Comparison of ENCODE assay signal across 19 cellular contexts in genomic region chr16:84292032-84292431, GRCh38. TPM values are rescaled to one million over a fixed set of nuclear protein-coding genes. Genes with fewer than 3 reads are reported as not detected.
A peak's percentile ranks its signal among the peaks of the same experiment; 100 is the strongest.
DNase-seq lines count a peak whose midpoint lies in the region; ATAC-seq and TF ChIP-seq lines count a peak whose summit lies in the region.
"Had no signal": no experiment of that assay in that cellular context is flagged by ENCODE, and none has a peak within 500 bp of the region (broad histone marks: within the 10 kb centered on the region; RNA-seq: fewer than 3 reads in every experiment).

No MANE protein-coding gene starts in this region.

- H3K4me3 ChIP-seq in esophagus muscularis mucosa (no peak overlapping the region), dorsolateral prefrontal cortex (no peak overlapping the region), lower lobe of right lung (no peak overlapping the region)
- H3K4me3 ChIP-seq: ascending aorta, pancreas, testis had no signal

- H3K27me3 ChIP-seq in esophagus muscularis mucosa (peaks cover 0 to 52% (median 0%) of the 10 kb centered on the region in 4 donors), dorsolateral prefrontal cortex (no peaks in the 10 kb centered on the region), lower lobe of right lung (ENCODE audit: low read depth) (peaks cover 6% of the 10 kb centered on the region)
- H3K27me3 ChIP-seq: ascending aorta, testis had no signal

- no peak for TF ChIP-seq CTCF in natural killer cell (IDR thresholded peaks at IDR 0.05)
- no peak for TF ChIP-seq CTCF in esophagus muscularis mucosa (IDR thresholded peaks at IDR 0.05)
- no peak for TF ChIP-seq CTCF in dorsolateral prefrontal cortex (IDR thresholded peaks at IDR 0.05 in 54 of 56, conservative IDR thresholded peaks at IDR 0.05 in 2 of 56; ENCODE audit: low read depth in 1 of 56, partially characterized antibody in 56 of 56)
- TF ChIP-seq CTCF in lower lobe of right lung (IDR thresholded peaks at IDR 0.05) = no peak

- H3K4me3 Mint-ChIP-seq in natural killer cell treated with Interleukin-12 subunit alpha and Interleukin-12 subunit beta and Interleukin-15 and Interleukin-18, amount 100 ng/mL, for 72 hours = no peak overlapping the region
- no peak overlapping the region for H3K4me3 Mint-ChIP-seq in natural killer cell
- H3K4me3 Mint-ChIP-seq: activated CD4-positive, alpha-beta memory T cell treated with anti-CD3 and anti-CD28 coated beads for 36 hours; immature natural killer cell had no signal

- intact Hi-C loops in natural killer cell (cut with micrococcal nuclease) = no loop called here
- intact Hi-C loops in esophagus muscularis mucosa (cut with DNase I) = no loop called here
- intact Hi-C loops in dorsolateral prefrontal cortex (cut with DNase I) = no loop called here
- intact Hi-C loops in lower lobe of right lung (cut with DNase I) = no loop called here

- peak overlapping the region; percentile 5 to 37 (median 11) for H3K27ac ChIP-seq in esophagus muscularis mucosa (replicated peaks in 1 of 4)
- H3K27ac ChIP-seq in dorsolateral prefrontal cortex = no peak overlapping the region
- H3K27ac ChIP-seq in lower lobe of right lung = no peak overlapping the region
- H3K27ac ChIP-seq: ascending aorta, pancreas had no signal

- no peak for TF ChIP-seq EP300 in esophagus muscularis mucosa (IDR thresholded peaks at IDR 0.05)

- H3K27me3 Mint-ChIP-seq in natural killer cell treated with Interleukin-12 subunit alpha and Interleukin-12 subunit beta and Interleukin-15 and Interleukin-18, amount 100 ng/mL, for 72 hours = peaks cover 32 to 49% of the 10 kb centered on the region in 2 donors
- H3K27me3 Mint-ChIP-seq in natural killer cell (ENCODE audit: low read depth in 2 of 2) = peaks cover 34 to 42% of the 10 kb centered on the region in 2 donors

- peak; percentile 58 for DNase-seq in natural killer cell treated with Interleukin-12 subunit alpha and Interleukin-12 subunit beta and Interleukin-15 and Interleukin-18, amount 100 ng/mL, for 72 hours (ENCODE audit: low spot score)
- DNase-seq in natural killer cell = no peak
- peak; percentile 89 for DNase-seq in NCI-H345 (lab: John Stamatoyannopoulos, UW)
- no peak for DNase-seq in esophagus muscularis mucosa (ENCODE audit: extremely low spot score)
- DNase-seq in dorsolateral prefrontal cortex = no peak
- no peak for DNase-seq in NCI-H524 treated with DMSO at 0.1 percent for 48 hours (lab: John Stamatoyannopoulos, UW)
- no peak for DNase-seq in lower lobe of right lung
- no peak for DNase-seq in superior temporal gyrus (ENCODE audit: extremely low spot score)
- DNase-seq: activated CD4-positive, alpha-beta memory T cell treated with anti-CD3 and anti-CD28 coated beads for 36 hours; effector CD4-positive, alpha-beta T cell; foreskin fibroblast; immature natural killer cell; pancreas; stimulated activated CD4-positive, alpha-beta T cell treated with anti-CD3 and anti-CD28 coated beads, Interleukin-12 subunit alpha, Interleukin-12 subunit beta, amount 100 ng/mL, for 4 hours; T-helper 9 cell; testis had no signal

- no peak for TF ChIP-seq POLR2A in esophagus muscularis mucosa (IDR thresholded peaks at IDR 0.05; ENCODE audit: low read depth)

- WGBS in esophagus muscularis mucosa = 48% methylated on average over 9 of the region's 10 CpGs

- H3K4me1 Mint-ChIP-seq in natural killer cell treated with Interleukin-12 subunit alpha and Interleukin-12 subunit beta and Interleukin-15 and Interleukin-18, amount 100 ng/mL, for 72 hours (ENCODE audit: low read depth in 2 of 2) = no peaks in the 10 kb centered on the region
- peaks cover 0 to 9% of the 10 kb centered on the region in 2 donors for H3K4me1 Mint-ChIP-seq in natural killer cell

- no peaks in the 10 kb centered on the region for H3K36me3 Mint-ChIP-seq in natural killer cell treated with Interleukin-12 subunit alpha and Interleukin-12 subunit beta and Interleukin-15 and Interleukin-18, amount 100 ng/mL, for 72 hours
- no peaks in the 10 kb centered on the region for H3K36me3 Mint-ChIP-seq in natural killer cell
- H3K36me3 Mint-ChIP-seq: activated CD4-positive, alpha-beta memory T cell treated with anti-CD3 and anti-CD28 coated beads for 36 hours; immature natural killer cell had no signal

- no peaks in the 10 kb centered on the region for H3K36me3 ChIP-seq in esophagus muscularis mucosa
- H3K36me3 ChIP-seq in lower lobe of right lung = no peaks in the 10 kb centered on the region
- H3K36me3 ChIP-seq: ascending aorta, pancreas had no signal

- peak in 1 of 2 donors; percentile 4 for ATAC-seq in natural killer cell treated with Interleukin-12 subunit alpha and Interleukin-12 subunit beta and Interleukin-15 and Interleukin-18, amount 100 ng/mL, for 72 hours
- ATAC-seq in natural killer cell (no peak), lower lobe of right lung (no peak)
- ATAC-seq: pancreas had no signal

- no peaks in the 10 kb centered on the region for H3K9me3 Mint-ChIP-seq in natural killer cell treated with Interleukin-12 subunit alpha and Interleukin-12 subunit beta and Interleukin-15 and Interleukin-18, amount 100 ng/mL, for 72 hours
- H3K9me3 Mint-ChIP-seq in natural killer cell = no peaks in the 10 kb centered on the region
- H3K9me3 Mint-ChIP-seq: activated CD4-positive, alpha-beta memory T cell treated with anti-CD3 and anti-CD28 coated beads for 36 hours; activated T-helper 2 cell treated with anti-CD3 and anti-CD28 coated beads, Interferon-gamma antibody, Interleukin-2, Interleukin-4, amounts not matched to agents 10 μg/mL and 5 μg/mL and 100 μg/mL, durations not matched to agents 14 hours and 24 hours and 36 hours; immature natural killer cell had no signal

- H3K9me3 ChIP-seq in esophagus muscularis mucosa = peaks cover 0 to 5% (median 0%) of the 10 kb centered on the region in 4 donors
- H3K9me3 ChIP-seq in lower lobe of right lung = no peaks in the 10 kb centered on the region
- H3K9me3 ChIP-seq: ascending aorta, pancreas, testis had no signal

- no peak overlapping the region for H3K27ac Mint-ChIP-seq in natural killer cell treated with Interleukin-12 subunit alpha and Interleukin-12 subunit beta and Interleukin-15 and Interleukin-18, amount 100 ng/mL, for 72 hours
- H3K27ac Mint-ChIP-seq in natural killer cell = no peak overlapping the region
- H3K27ac Mint-ChIP-seq: activated CD4-positive, alpha-beta memory T cell treated with anti-CD3 and anti-CD28 coated beads for 36 hours; activated T-helper 2 cell treated with anti-CD3 and anti-CD28 coated beads, Interferon-gamma antibody, Interleukin-2, Interleukin-4, amounts not matched to agents 10 μg/mL and 5 μg/mL and 100 μg/mL, durations not matched to agents 14 hours and 24 hours and 36 hours; immature natural killer cell had no signal

- H3K4me1 ChIP-seq in esophagus muscularis mucosa (peaks cover 16 to 44% (median 24%) of the 10 kb centered on the region in 4 donors), lower lobe of right lung (peaks cover 21% of the 10 kb centered on the region)
- H3K4me1 ChIP-seq: pancreas had no signal

RNA-seq across cellular contexts. Expression of gene WFDC1, which starts 2.6 kb away (rescaled TPM):
- total RNA-seq in natural killer cell treated with Interleukin-12 subunit alpha and Interleukin-12 subunit beta and Interleukin-15 and Interleukin-18, amount 100 ng/mL, for 72 hours = not detected
- total RNA-seq in natural killer cell (not detected), esophagus muscularis mucosa (10 to 100 TPM in 2 of 4 donors, 1 to 10 TPM in 2; 4.6 to 29.9 (median 15.6) TPM), dorsolateral prefrontal cortex (10 to 100 TPM in 85 of 120 experiments, 1 to 10 TPM in 35; 5.3 to 25.3 (median 11.9) TPM), lower lobe of right lung (18.0 TPM)
- total RNA-seq: activated CD4-positive, alpha-beta memory T cell treated with anti-CD3 and anti-CD28 coated beads for 36 hours; activated T-helper 2 cell treated with anti-CD3 and anti-CD28 coated beads, Interferon-gamma antibody, Interleukin-2, Interleukin-4, amounts not matched to agents 10 μg/mL and 5 μg/mL and 100 μg/mL, durations not matched to agents 14 hours and 24 hours and 36 hours; RPMI7951 had no signal

RNA-seq across cellular contexts. Expression of gene KCNG4, which starts 52.2 kb away (rescaled TPM):
- total RNA-seq in natural killer cell treated with Interleukin-12 subunit alpha and Interleukin-12 subunit beta and Interleukin-15 and Interleukin-18, amount 100 ng/mL, for 72 hours = not detected
- total RNA-seq in natural killer cell (not detected), esophagus muscularis mucosa (not detected), dorsolateral prefrontal cortex (1 to 10 TPM in 16 of 120 experiments, under 1 TPM in 99, not detected in 5; 0.10 to 2.3 (median 0.54) TPM), lower lobe of right lung (not detected)
- total RNA-seq: activated CD4-positive, alpha-beta memory T cell treated with anti-CD3 and anti-CD28 coated beads for 36 hours; activated T-helper 2 cell treated with anti-CD3 and anti-CD28 coated beads, Interferon-gamma antibody, Interleukin-2, Interleukin-4, amounts not matched to agents 10 μg/mL and 5 μg/mL and 100 μg/mL, durations not matched to agents 14 hours and 24 hours and 36 hours; ascending aorta; pancreas; RPMI7951 had no signal

Comparison
In these comparisons a context has a peak if more than half of its experiments do, and no peak if none do; other contexts are left out.
1. DNase-seq: peak in natural killer cell treated with Interleukin-12 subunit alpha and Interleukin-12 subunit beta and Interleukin-15 and Interleukin-18, amount 100 ng/mL, for 72 hours (single experiment) and NCI-H345 (single experiment); none in natural killer cell (single experiment), esophagus muscularis mucosa (single experiment), dorsolateral prefrontal cortex (0 of 10), NCI-H524 treated with DMSO at 0.1 percent for 48 hours (single experiment), lower lobe of right lung (single experiment) and superior temporal gyrus (single experiment).
2. H3K27ac ChIP-seq: peak in esophagus muscularis mucosa (4 of 4); none in dorsolateral prefrontal cortex (0 of 59) and lower lobe of right lung (single experiment).
3. RNA of gene WFDC1, which starts 2.6 kb away (total RNA-seq): 4.6 to 29.9 TPM in esophagus muscularis mucosa, 18.0 TPM in lower lobe of right lung (single experiment) and 5.3 to 25.3 TPM in dorsolateral prefrontal cortex; not detected in natural killer cell treated with Interleukin-12 subunit alpha and Interleukin-12 subunit beta and Interleukin-15 and Interleukin-18, amount 100 ng/mL, for 72 hours and not detected in natural killer cell; every median in the first group is over 4 times any median in the second.